ENCODE assay signal across 24 cellular contexts in genomic region chr3:172311217-172311616, GRCh38.
"Had no signal": no experiment of that assay in that cellular context is flagged by ENCODE, and none has a peak within 500 bp of the region (broad histone marks: within the 10 kb centered on the region; RNA-seq: fewer than 3 reads in every experiment).

No MANE protein-coding gene starts in this region.

- H3K27me3 ChIP-seq: adrenal gland, ascending aorta, breast epithelium, esophagus squamous epithelium, hepatocyte, neutrophil, ovary, testis had no signal

- H3K36me3 ChIP-seq: breast epithelium, ovary had no signal

- ATAC-seq: activated naive CD4-positive, alpha-beta T cell treated with anti-CD3 and anti-CD28 coated beads, Interleukin-2, amount 50 U/mL, for 72 hours; activated T-helper 17 cell treated with anti-CD3 and anti-CD28 coated beads, Interleukin-2, amount 50 U/mL, for 72 hours; natural killer cell; sciatic nerve; stimulated activated memory B cell treated with anti-CD40 and anti-IgM and Interleukin-4, amounts not matched to agents 10 μg/mL and 1 μg/mL and 100 μg/mL, for 72 hours had no signal

- H3K4me2 ChIP-seq: hepatocyte had no signal

- H3K9me3 Mint-ChIP-seq: activated naive CD4-positive, alpha-beta T cell treated with anti-CD3 and anti-CD28 coated beads, Interleukin-2, amount 50 U/mL, for 72 hours; activated T-cell treated with anti-CD3 and anti-CD28 coated beads, Interleukin-2, amount 50 U/mL, for 24 hours; activated T-helper 17 cell treated with anti-CD3 and anti-CD28 coated beads, Interleukin-2, amount 50 U/mL, for 72 hours; immature natural killer cell; natural killer cell; stimulated activated memory B cell treated with anti-CD40 and anti-IgM and Interleukin-4, amounts not matched to agents 10 μg/mL and 1 μg/mL and 100 μg/mL, for 72 hours had no signal

- DNase-seq: activated T-cell treated with anti-CD3 and anti-CD28 coated beads, Interleukin-2, amount 50 U/mL, for 24 hours; adrenal gland; esophagus squamous epithelium; immature natural killer cell; left ventricle myocardium superior; mammary epithelial cell; midbrain; natural killer cell; ovary; small intestine; stimulated activated CD4-positive, alpha-beta T cell treated with anti-CD3 and anti-CD28 coated beads, Interleukin-15, amount 100 ng/mL, for 24 hours; T-helper 1 cell; T-helper 9 cell; testis; trophoblast cell had no signal

- H3K27ac ChIP-seq: ascending aorta, esophagus squamous epithelium, hepatocyte, ovary, testis had no signal

- H3K9me3 ChIP-seq: adrenal gland, ascending aorta, breast epithelium, esophagus squamous epithelium, neutrophil, ovary, testis had no signal

- H3K4me1 Mint-ChIP-seq: stimulated activated memory B cell treated with anti-CD40 and anti-IgM and Interleukin-4, amounts not matched to agents 10 μg/mL and 1 μg/mL and 100 μg/mL, for 72 hours had no signal

- H3K27me3 Mint-ChIP-seq: activated T-cell treated with anti-CD3 and anti-CD28 coated beads, Interleukin-2, amount 50 U/mL, for 24 hours; activated T-helper 17 cell treated with anti-CD3 and anti-CD28 coated beads, Interleukin-2, amount 50 U/mL, for 72 hours; stimulated activated memory B cell treated with anti-CD40 and anti-IgM and Interleukin-4, amounts not matched to agents 10 μg/mL and 1 μg/mL and 100 μg/mL, for 72 hours had no signal

- H3K4me1 ChIP-seq: breast epithelium had no signal

- H3K4me3 ChIP-seq: adrenal gland, ascending aorta, breast epithelium, coronary artery, esophagus squamous epithelium, hepatocyte, ovary, testis had no signal

- H3K4me3 Mint-ChIP-seq: activated T-cell treated with anti-CD3 and anti-CD28 coated beads, Interleukin-2, amount 50 U/mL, for 24 hours; activated T-helper 17 cell treated with anti-CD3 and anti-CD28 coated beads, Interleukin-2, amount 50 U/mL, for 72 hours; immature natural killer cell; natural killer cell; stimulated activated memory B cell treated with anti-CD40 and anti-IgM and Interleukin-4, amounts not matched to agents 10 μg/mL and 1 μg/mL and 100 μg/mL, for 72 hours had no signal

- H3K27ac Mint-ChIP-seq: activated T-cell treated with anti-CD3 and anti-CD28 coated beads, Interleukin-2, amount 50 U/mL, for 24 hours; activated T-helper 17 cell treated with anti-CD3 and anti-CD28 coated beads, Interleukin-2, amount 50 U/mL, for 72 hours; stimulated activated memory B cell treated with anti-CD40 and anti-IgM and Interleukin-4, amounts not matched to agents 10 μg/mL and 1 μg/mL and 100 μg/mL, for 72 hours had no signal

- H2AFZ ChIP-seq: hepatocyte had no signal
